Comparison of ENCODE assay signal across 26 cellular contexts in the genomic region with DNA sequence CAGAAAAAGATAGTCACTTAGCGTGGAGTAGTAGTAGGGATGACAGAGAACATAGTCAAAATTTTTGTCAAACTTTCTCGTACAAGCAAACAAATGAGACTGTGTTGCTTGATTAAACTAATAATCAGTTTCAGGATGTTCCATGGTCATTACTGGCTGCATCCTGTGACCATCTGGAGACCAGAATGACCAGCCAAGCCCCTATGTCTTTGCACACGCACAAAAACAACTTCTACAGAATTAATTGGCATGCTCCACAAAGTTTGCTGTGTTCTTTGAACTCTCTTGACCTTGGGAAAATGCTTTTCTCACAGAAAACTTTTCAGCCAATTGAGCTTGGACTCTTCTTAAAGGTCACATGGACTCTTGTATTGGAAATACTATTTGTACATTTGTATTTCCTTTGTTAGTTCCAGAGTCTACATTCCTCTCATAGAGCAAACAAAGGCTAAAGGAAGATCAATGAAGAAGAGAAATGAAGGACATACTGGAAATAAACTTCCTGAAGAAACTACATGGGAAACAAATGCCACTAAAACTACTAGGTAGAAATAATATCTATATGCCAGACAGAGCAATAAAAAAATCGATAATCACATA.
A peak's percentile ranks its signal among the peaks of the same experiment; 100 is the strongest.
DNase-seq lines count a peak whose midpoint lies in the region; ATAC-seq and TF ChIP-seq lines count a peak whose summit lies in the region.
"Had no signal": no experiment of that assay in that cellular context is flagged by ENCODE, and none has a peak within 500 bp of the region (broad histone marks: within the 10 kb centered on the region; RNA-seq: fewer than 3 reads in every experiment).

No MANE protein-coding gene starts in this region.

- H3K9ac ChIP-seq in duodenal mucosa (ENCODE audit: low read depth in 1 of 2, low read length in 2 of 2) (no peak overlapping the region), stomach smooth muscle (ENCODE audit: low read length in 2 of 2) (no peak overlapping the region)

- POLR2A ChIA-PET in Caco-2 (lab: Charles Lee), result interaction anchor here (0.6 to 1.3 kb wide), 2 partner anchors 122 to 148 kb away, joined by 3 to 4 read pairs; partner anchors contain the start of gene ARRDC3

- H3K9me3 ChIP-seq in Caco-2 (peaks cover under 1% of the 10 kb centered on the region; the same call in 1 of the 2 replicates), duodenal mucosa (ENCODE audit: control insufficient read depth in 1 of 2, low read length in 2 of 2) (no peaks in the 10 kb centered on the region), right cardiac atrium (ENCODE audit: control insufficient read depth, low read length) (no peaks in the 10 kb centered on the region), stomach smooth muscle (ENCODE audit: control insufficient read depth in 2 of 2, low read length in 2 of 2) (no peaks in the 10 kb centered on the region)
- H3K9me3 ChIP-seq: stomach had no signal

- BruUV-seq in Caco-2 (replicated peaks; lab: Mats Ljungman, UMichigan), result no TSS peak

- H3K36me3 Mint-ChIP-seq in Caco-2 (ENCODE audit: insufficient read depth, unreplicated experiment), result no peaks in the 10 kb centered on the region
- H3K36me3 Mint-ChIP-seq: activated naive CD4-positive, alpha-beta T cell treated with anti-CD3 and anti-CD28 coated beads, Interleukin-2, amount 50 U/mL, for 24 hours had no signal

- intact Hi-C loops in Caco-2 (cut with micrococcal nuclease; ENCODE audit: unreplicated experiment) (loop anchor here (1.0 kb wide), 1 partner anchor 16 kb away; no protein-coding TSS in a partner anchor), right cardiac atrium (cut with DNase I) (loop anchor here in 1 of 4 donors (10.0 kb wide), 1 partner anchor 150 kb away; the partner anchor contains the start of gene ARRDC3)

- H3K36me3 ChIP-seq in Caco-2 (ENCODE audit: control insufficient read depth, insufficient read depth, low read length) (no peaks in the 10 kb centered on the region), duodenal mucosa (ENCODE audit: control insufficient read depth in 1 of 2, insufficient read depth in 2 of 2, low read length in 2 of 2) (no peaks in the 10 kb centered on the region), stomach smooth muscle (ENCODE audit: control insufficient read depth in 2 of 2, insufficient read depth in 2 of 2, low read length in 2 of 2) (no peaks in the 10 kb centered on the region)
- H3K36me3 ChIP-seq: stomach had no signal

- WGBS in right cardiac atrium, result 53% methylated on average over 4 of the region's 4 CpGs

- no peak for TF ChIP-seq CTCF in Caco-2 (IDR thresholded peaks at IDR 0.05; ENCODE audit: insufficient read depth in 1 of 2, low read depth in 1 of 2, low read length in 1 of 2, severe bottlenecking in 1 of 2, unreplicated experiment in 1 of 2)

- H3K4me1 Mint-ChIP-seq in Caco-2 (ENCODE audit: low read depth, unreplicated experiment), result peaks cover 25% of the 10 kb centered on the region
- H3K4me1 Mint-ChIP-seq: activated naive CD4-positive, alpha-beta T cell treated with anti-CD3 and anti-CD28 coated beads, Interleukin-2, amount 50 U/mL, for 24 hours; activated T-helper 17 cell treated with anti-CD3 and anti-CD28 coated beads, Interleukin-2, amount 50 U/mL, for 72 hours had no signal

- H3K9me3 Mint-ChIP-seq in Caco-2 (ENCODE audit: unreplicated experiment), result peaks cover 9% of the 10 kb centered on the region
- H3K9me3 Mint-ChIP-seq: activated naive CD4-positive, alpha-beta T cell treated with anti-CD3 and anti-CD28 coated beads, Interleukin-2, amount 50 U/mL, for 24 hours; activated T-helper 17 cell treated with anti-CD3 and anti-CD28 coated beads, Interleukin-2, amount 50 U/mL, for 72 hours had no signal

- peak in 1 of 2 experiments; percentile 18 for DNase-seq in Caco-2
- DNase-seq in right cardiac atrium, result no peak
- DNase-seq in activated gamma-delta T cell treated with Interleukin-2 at 50 U/mL for 16 hours, result no peak
- no peak for DNase-seq in caudate nucleus (lab: John Stamatoyannopoulos, UW)
- no peak for DNase-seq in retina
- DNase-seq: activated CD4-positive, alpha-beta memory T cell treated with anti-CD3 and anti-CD28 coated beads for 36 hours; activated CD8-positive, alpha-beta memory T cell treated with anti-CD3 and anti-CD28 coated beads, Interleukin-2, amount 50 U/mL, for 48 hours; anterior cingulate cortex; C1 segment of cervical spinal cord; central memory CD4-positive, alpha-beta T cell; mesendoderm; NCI-H1048; NCI-H1694 treated with DMSO at 0.1 percent for 48 hours; posterior cingulate gyrus; RPMI8226; small intestine; stimulated activated CD8-positive, alpha-beta memory T cell treated with anti-CD3 and anti-CD28 coated beads, Interleukin-4, amount 100 ng/mL, for 48 hours; stomach; T-helper 1 cell had no signal

- peak overlapping the region; percentile 42 for H3K27ac Mint-ChIP-seq in Caco-2 (ENCODE audit: unreplicated experiment)
- H3K27ac Mint-ChIP-seq: activated CD4-positive, alpha-beta memory T cell treated with anti-CD3 and anti-CD28 coated beads for 36 hours; activated T-helper 17 cell treated with anti-CD3 and anti-CD28 coated beads, Interleukin-2, amount 50 U/mL, for 72 hours; dendritic cell treated with granulocyte-macrophage colony-stimulating factor and Interleukin-4, amounts not matched to agents 40 ng/mL and 50 ng/mL, for 4 days had no signal

- CTCF ChIA-PET in Caco-2 (lab: Charles Lee), result interaction anchor here (1.1 to 1.9 kb wide), 2 partner anchors 15 to 149 kb away, joined by 5 to 8 read pairs; no protein-coding TSS in a partner anchor

- peak overlapping the region; percentile 3 for H3K27ac ChIP-seq in duodenal mucosa (ENCODE audit: low read depth, low read length)
- H3K27ac ChIP-seq in right cardiac atrium (ENCODE audit: low read length), result no peak overlapping the region
- peak overlapping the region; percentile 24 for H3K27ac ChIP-seq in stomach smooth muscle (ENCODE audit: low read length)
- H3K27ac ChIP-seq in caudate nucleus (ENCODE audit: low read depth, low read length), result no peak overlapping the region

- no peak overlapping the region for H3K4me3 Mint-ChIP-seq in Caco-2 (ENCODE audit: unreplicated experiment)
- H3K4me3 Mint-ChIP-seq: activated CD4-positive, alpha-beta memory T cell treated with anti-CD3 and anti-CD28 coated beads for 36 hours; activated naive CD4-positive, alpha-beta T cell treated with anti-CD3 and anti-CD28 coated beads, Interleukin-2, amount 50 U/mL, for 24 hours; activated T-helper 17 cell treated with anti-CD3 and anti-CD28 coated beads, Interleukin-2, amount 50 U/mL, for 72 hours; dendritic cell treated with granulocyte-macrophage colony-stimulating factor and Interleukin-4, amounts not matched to agents 40 ng/mL and 50 ng/mL, for 4 days had no signal

- H3K27me3 ChIP-seq in Caco-2 (replicated peaks; ENCODE audit: control insufficient read depth, insufficient read depth, low read length), result no peaks in the 10 kb centered on the region
- no peaks in the 10 kb centered on the region for H3K27me3 ChIP-seq in duodenal mucosa (ENCODE audit: control insufficient read depth in 1 of 2, insufficient read depth in 2 of 2, low read length in 2 of 2)
- H3K27me3 ChIP-seq in right cardiac atrium (ENCODE audit: control insufficient read depth, insufficient read depth), result no peaks in the 10 kb centered on the region
- no peaks in the 10 kb centered on the region for H3K27me3 ChIP-seq in stomach smooth muscle (ENCODE audit: control insufficient read depth in 1 of 2, insufficient read depth in 2 of 2, low read length in 2 of 2)
- H3K27me3 ChIP-seq: stomach had no signal

- H3K27me3 Mint-ChIP-seq in Caco-2 (ENCODE audit: insufficient read depth, unreplicated experiment), result no peaks in the 10 kb centered on the region
- H3K27me3 Mint-ChIP-seq: activated naive CD4-positive, alpha-beta T cell treated with anti-CD3 and anti-CD28 coated beads, Interleukin-2, amount 50 U/mL, for 24 hours; dendritic cell treated with granulocyte-macrophage colony-stimulating factor and Interleukin-4, amounts not matched to agents 40 ng/mL and 50 ng/mL, for 4 days had no signal

- H3K4me3 ChIP-seq in Caco-2 (ENCODE audit: low read depth, low read length) (no peak overlapping the region), duodenal mucosa (ENCODE audit: low read depth in 1 of 2, low read length in 2 of 2) (no peak overlapping the region), right cardiac atrium (ENCODE audit: low read length) (no peak overlapping the region), stomach smooth muscle (ENCODE audit: low read length in 2 of 2) (no peak overlapping the region)
- H3K4me3 ChIP-seq: stomach had no signal

- H3K4me1 ChIP-seq in Caco-2 (peaks cover 20% of the 10 kb centered on the region), duodenal mucosa (ENCODE audit: control insufficient read depth in 1 of 2, insufficient read depth in 2 of 2, low read length in 2 of 2) (no peaks in the 10 kb centered on the region), right cardiac atrium (ENCODE audit: control insufficient read depth, insufficient read depth, low read length) (no peaks in the 10 kb centered on the region), stomach smooth muscle (ENCODE audit: control insufficient read depth, insufficient read depth, low read length) (no peaks in the 10 kb centered on the region)

- TF ChIP-seq POLR2A in GM18505 (IDR thresholded peaks at IDR 0.05; ENCODE audit: borderline replicate concordance, extremely low read depth, insufficient read depth, insufficient read length), result no peak

- peak; percentile 18 to 77 for ATAC-seq in right cardiac atrium
- no peak for ATAC-seq in GM18505 (IDR thresholded peaks at IDR 0.05; ENCODE audit: unreplicated experiment)
- ATAC-seq: activated T-helper 17 cell treated with anti-CD3 and anti-CD28 coated beads, Interleukin-2, amount 50 U/mL, for 72 hours; HCT116 had no signal

Comparison
In these comparisons a context has a peak if more than half of its experiments do, and no peak if none do; other contexts are left out.
1. H3K27ac ChIP-seq: peak in duodenal mucosa (single experiment) and stomach smooth muscle (single experiment); none in right cardiac atrium (single experiment) and caudate nucleus (single experiment).